ENCODE assay signal across 35 cellular contexts in the genomic region with DNA sequence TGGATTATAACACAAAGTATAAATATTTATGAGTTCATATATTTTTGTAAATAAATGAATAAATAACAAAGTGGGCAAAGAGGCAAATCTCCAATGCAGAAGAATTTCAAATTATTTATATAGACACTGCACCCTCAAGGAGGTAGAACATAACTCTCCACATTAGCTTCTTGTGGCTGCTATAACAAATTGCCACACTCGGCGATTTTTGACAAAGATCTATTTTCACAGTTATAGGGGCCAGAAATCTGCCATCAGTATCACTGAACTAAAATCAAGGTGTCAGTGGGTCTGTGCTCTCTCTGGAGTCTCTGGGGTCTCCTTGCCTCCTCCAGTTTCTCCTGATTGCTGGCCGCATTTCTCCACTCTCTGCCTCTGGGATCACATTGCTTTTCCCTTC.
"Had no signal": no experiment of that assay in that cellular context is flagged by ENCODE, and none has a peak within 500 bp of the region (broad histone marks: within the 10 kb centered on the region; RNA-seq: fewer than 3 reads in every experiment).

No MANE protein-coding gene starts in this region.

- H3K36me3 ChIP-seq: MG63 had no signal

- H3K27ac ChIP-seq: KMS-11 had no signal

- DNase-seq: Karpas-422, Kasumi-1, MG63, MV-4-11, NCI-H1048, NCI-H1092, NCI-H1092 treated with DMSO at 0.1 percent for 48 hours, NCI-H1105, NCI-H1105 treated with DMSO at 0.1 percent for 48 hours, NCI-H1417, NCI-H1417 treated with DMSO at 0.1 percent for 48 hours, NCI-H1436, NCI-H1436 treated with DMSO at 0.1 percent for 48 hours, NCI-H146, NCI-H1694, NCI-H1694 treated with DMSO at 0.1 percent for 48 hours, NCI-H187, NCI-H187 treated with DMSO at 0.1 percent for 48 hours, NCI-H1930, NCI-H2029 treated with DMSO at 0.1 percent for 48 hours, NCI-H2081, NCI-H2081 treated with DMSO at 0.1 percent for 48 hours, NCI-H2107, NCI-H2171, NCI-H2171 treated with DMSO at 0.1 percent for 48 hours, NCI-H2227 treated with DMSO at 0.1 percent for 48 hours, NCI-H226, NCI-H345, NCI-H446, NCI-H446 treated with DMSO at 0.1 percent for 48 hours, NCI-H510A, NCI-H510A treated with DMSO at 0.1 percent for 48 hours, NCI-H524, NCI-H524 treated with DMSO at 0.1 percent for 48 hours had no signal

- H3K9ac ChIP-seq: KMS-11 had no signal

- H3K4me3 ChIP-seq: MG63 had no signal

- H3K9me3 ChIP-seq: MG63 had no signal

- H3K4me2 ChIP-seq: KMS-11 had no signal
